ENCODE assay signal across 8 cellular contexts in genomic region chr7:151736403-151736909, GRCh38.
DNase-seq lines count a peak whose midpoint lies in the region; ATAC-seq, FAIRE-seq and TF ChIP-seq lines count a peak whose summit lies in the region.

No MANE protein-coding gene starts in this region.

- DNase-seq in HEK293T (ENCODE audit: extremely low spot score) (peak; percentile 89), NT2/D1 (ENCODE audit: low read depth, low spot score) (peak; percentile 66), epithelial cell of prostate (ENCODE audit: low read depth, low spot score) (no peak), nephron progenitor cell (peak; percentile 82), GM19239 (ENCODE audit: insufficient read length, low spot score) (no peak)
- DNase-seq in stimulated activated CD4-positive, alpha-beta T cell treated with anti-CD3 and anti-CD28 coated beads, Interleukin-1b, Interleukin-23, amount 100 ng/mL, for 48 hours = no peak

- POLR2A ChIA-PET in HEK293T (lab: Yijun Ruan, JAX) = interaction anchor here (1.5 kb wide), 1 partner anchor 277 kb away, joined by 3 read pairs; no protein-coding TSS in a partner anchor

- peak overlapping the region; percentile 64 for H3K4me3 Mint-ChIP-seq in nephron progenitor cell

- CTCF ChIA-PET in HEK293T (lab: Yijun Ruan, JAX) = interaction anchor here (0.7 to 3.3 kb wide), 8 partner anchors 9 to 116 kb away, joined by 3 to 12 read pairs (median 4); no protein-coding TSS in a partner anchor

- FAIRE-seq in GM19239 (lab: Jason Lieb, UNC) = no peak

- H3K27me3 Mint-ChIP-seq in nephron progenitor cell (ENCODE audit: low read depth, poor library complexity) = peaks cover 16% of the 10 kb centered on the region

- peaks cover 4% of the 10 kb centered on the region for H3K27me3 ChIP-seq in NT2/D1 (ENCODE audit: insufficient read depth, insufficient read length)

- TF ChIP-seq CTCF in nephron progenitor cell (IDR thresholded peaks at IDR 0.05) = no peak

- H3K4me3 ChIP-seq in NT2/D1 (ENCODE audit: insufficient read length, low read depth) = no peak overlapping the region

- H3K9me3 ChIP-seq in NT2/D1 (ENCODE audit: insufficient read depth, low read length) = peaks cover 6% of the 10 kb centered on the region; the same call in 1 of the 2 replicates

- no peak for ATAC-seq in HG03175 (IDR thresholded peaks at IDR 0.05; ENCODE audit: unreplicated experiment)
- ATAC-seq in HG03378 (IDR thresholded peaks at IDR 0.05; ENCODE audit: unreplicated experiment) = no peak

- H3K36me3 ChIP-seq in NT2/D1 (ENCODE audit: insufficient read depth, insufficient read length, low read length) = no peaks in the 10 kb centered on the region

- peaks cover 10% of the 10 kb centered on the region for H3K9me3 Mint-ChIP-seq in nephron progenitor cell

- H3K4me1 ChIP-seq in NT2/D1 (ENCODE audit: insufficient read depth, insufficient read length) = peaks cover 12% of the 10 kb centered on the region

- peaks cover 4% of the 10 kb centered on the region for H3K36me3 Mint-ChIP-seq in nephron progenitor cell (ENCODE audit: low read depth)

- H3K27ac ChIP-seq in epithelial cell of prostate = peak overlapping the region; percentile 32

- H3K27ac Mint-ChIP-seq in nephron progenitor cell = peak overlapping the region; percentile 98

- H3K4me1 Mint-ChIP-seq in nephron progenitor cell = peaks cover 67% of the 10 kb centered on the region

- peak overlapping the region; percentile 65 for H3K9ac ChIP-seq in NT2/D1 (ENCODE audit: insufficient read length, low read depth)

TF ChIP-seq in HEK293T, 16 proteins besides CTCF, POLR2A, EP300 and RAD21:
- TF ChIP-seq PKNOX1 (IDR thresholded peaks at IDR 0.05) (peak; percentile 93), SP1 (IDR thresholded peaks at IDR 0.05) (no peak)

Comparison
In these comparisons a context has a peak if more than half of its experiments do, and no peak if none do; other contexts are left out.
1. DNase-seq: peak in HEK293T (single experiment), NT2/D1 (single experiment) and nephron progenitor cell (single experiment); none in epithelial cell of prostate (single experiment), stimulated activated CD4-positive, alpha-beta T cell treated with anti-CD3 and anti-CD28 coated beads, Interleukin-1b, Interleukin-23, amount 100 ng/mL, for 48 hours (single experiment) and GM19239 (single experiment).